Comparison of ENCODE assay signal across 1 cellular context in genomic region chr15:34336947-34337556, GRCh38.
TF ChIP-seq lines count a peak whose summit lies in the region.

No MANE protein-coding gene starts in this region.

TF ChIP-seq in HEK293, 187 proteins besides CTCF, POLR2A, EP300 and RAD21 (continued from another document):
- peak; percentile 90 for TF ChIP-seq ZNF76 (tag by site-specific recombination; IDR thresholded peaks at IDR 0.05; ENCODE audit: borderline replicate concordance, low read depth)
- no peak for TF ChIP-seq HIC1 (tag by site-specific recombination; IDR thresholded peaks at IDR 0.05)
- TF ChIP-seq ZBTB48 (tag by site-specific recombination; IDR thresholded peaks at IDR 0.05) = no peak
- no peak for TF ChIP-seq ZNF157 (tag by site-specific recombination; IDR thresholded peaks at IDR 0.05)
- no peak for TF ChIP-seq SP3 (tag by site-specific recombination; IDR thresholded peaks at IDR 0.05)
- TF ChIP-seq SCRT1 (tag by site-specific recombination; IDR thresholded peaks at IDR 0.05; ENCODE audit: borderline replicate concordance) = peak; percentile 82
- TF ChIP-seq, protein P1, sequence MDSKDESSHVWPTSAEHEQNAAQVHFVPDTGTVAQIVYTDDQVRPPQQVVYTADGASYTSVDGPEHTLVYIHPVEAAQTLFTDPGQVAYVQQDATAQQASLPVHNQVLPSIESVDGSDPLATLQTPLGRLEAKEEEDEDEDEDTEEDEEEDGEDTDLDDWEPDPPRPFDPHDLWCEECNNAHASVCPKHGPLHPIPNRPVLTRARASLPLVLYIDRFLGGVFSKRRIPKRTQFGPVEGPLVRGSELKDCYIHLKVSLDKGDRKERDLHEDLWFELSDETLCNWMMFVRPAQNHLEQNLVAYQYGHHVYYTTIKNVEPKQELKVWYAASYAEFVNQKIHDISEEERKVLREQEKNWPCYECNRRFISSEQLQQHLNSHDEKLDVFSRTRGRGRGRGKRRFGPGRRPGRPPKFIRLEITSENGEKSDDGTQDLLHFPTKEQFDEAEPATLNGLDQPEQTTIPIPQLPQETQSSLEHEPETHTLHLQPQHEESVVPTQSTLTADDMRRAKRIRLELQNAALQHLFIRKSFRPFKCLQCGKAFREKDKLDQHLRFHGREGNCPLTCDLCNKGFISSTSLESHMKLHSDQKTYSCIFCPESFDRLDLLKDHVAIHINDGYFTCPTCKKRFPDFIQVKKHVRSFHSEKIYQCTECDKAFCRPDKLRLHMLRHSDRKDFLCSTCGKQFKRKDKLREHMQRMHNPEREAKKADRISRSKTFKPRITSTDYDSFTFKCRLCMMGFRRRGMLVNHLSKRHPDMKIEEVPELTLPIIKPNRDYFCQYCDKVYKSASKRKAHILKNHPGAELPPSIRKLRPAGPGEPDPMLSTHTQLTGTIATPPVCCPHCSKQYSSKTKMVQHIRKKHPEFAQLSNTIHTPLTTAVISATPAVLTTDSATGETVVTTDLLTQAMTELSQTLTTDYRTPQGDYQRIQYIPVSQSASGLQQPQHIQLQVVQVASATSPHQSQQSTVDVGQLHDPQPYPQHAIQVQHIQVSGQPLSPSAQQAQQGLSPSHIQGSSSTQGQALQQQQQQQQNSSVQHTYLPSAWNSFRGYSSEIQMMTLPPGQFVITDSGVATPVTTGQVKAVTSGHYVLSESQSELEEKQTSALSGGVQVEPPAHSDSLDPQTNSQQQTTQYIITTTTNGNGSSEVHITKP (tag by site-specific recombination; IDR thresholded peaks at IDR 0.05) = peak; percentile 77
- no peak for TF ChIP-seq ZNF510 (tag by site-specific recombination; IDR thresholded peaks at IDR 0.05; ENCODE audit: insufficient replicate concordance)
- TF ChIP-seq SCRT2 (tag by site-specific recombination; IDR thresholded peaks at IDR 0.05) = peak; percentile 93
- no peak for TF ChIP-seq ZSCAN16 (tag by site-specific recombination; IDR thresholded peaks at IDR 0.05)
